In the genomic region with DNA sequence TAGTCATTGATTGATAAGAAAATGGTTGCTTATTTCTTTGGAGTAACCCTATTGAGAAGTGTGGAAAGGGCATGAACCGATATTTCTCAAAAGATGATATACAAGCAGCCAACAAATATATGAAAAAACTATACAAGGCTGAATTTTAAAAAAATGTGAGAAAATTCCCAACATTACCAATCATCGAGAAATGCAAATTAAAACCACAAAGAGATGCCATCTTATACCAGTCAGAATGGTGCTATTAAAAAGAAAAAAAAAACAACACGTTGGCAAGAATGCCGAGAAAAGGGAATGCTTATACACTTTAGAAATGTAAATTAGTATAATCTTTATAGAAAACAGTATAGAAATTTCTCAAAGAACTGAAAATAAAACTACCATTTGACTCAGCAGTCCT, we compare ENCODE assay signal across 24 cellular contexts.
DNase-seq lines count a peak whose midpoint lies in the region; FAIRE-seq and TF ChIP-seq lines count a peak whose summit lies in the region.
"Had no signal": no experiment of that assay in that cellular context is flagged by ENCODE, and none has a peak within 500 bp of the region (broad histone marks: within the 10 kb centered on the region; RNA-seq: fewer than 3 reads in every experiment).

No MANE protein-coding gene starts in this region.

- no peak overlapping the region for H3K9ac ChIP-seq in astrocyte (ENCODE audit: low read length)
- H3K9ac ChIP-seq: BLaER1 treated with 17β-estradiol and CSF1 and Interleukin-3, amounts not matched to agents 10 nM and 100 nM had no signal

- H3K4me3 ChIP-seq in astrocyte (ENCODE audit: insufficient read depth, low read depth, low read length) = no peak overlapping the region
- H3K4me3 ChIP-seq: A549; BLaER1 treated with 17β-estradiol and CSF1 and Interleukin-3, amounts not matched to agents 10 nM and 100 nM; GM12878; GM23338 had no signal

- no peaks in the 10 kb centered on the region for H3K9me3 ChIP-seq in astrocyte (ENCODE audit: insufficient read depth, low read depth, low read length)
- H3K9me3 ChIP-seq: BE2C had no signal

- no peak overlapping the region for H2AFZ ChIP-seq in astrocyte (ENCODE audit: low read depth, low read length)
- H2AFZ ChIP-seq: GM23338 had no signal

- no peak overlapping the region for H3K27ac Mint-ChIP-seq in astrocyte (ENCODE audit: unreplicated experiment)
- H3K27ac Mint-ChIP-seq: CD14-positive monocyte; CD4-positive, alpha-beta T cell; CD8-positive, alpha-beta memory T cell; GM23338; H9 had no signal

- H3K4me1 Mint-ChIP-seq in astrocyte (ENCODE audit: low read depth, unreplicated experiment) = no peaks in the 10 kb centered on the region
- H3K4me1 Mint-ChIP-seq: CD14-positive monocyte; CD8-positive, alpha-beta memory T cell; GM23338; H9 had no signal

- no peaks in the 10 kb centered on the region for H3K27me3 Mint-ChIP-seq in astrocyte (ENCODE audit: low read depth, unreplicated experiment)
- H3K27me3 Mint-ChIP-seq: CD4-positive, alpha-beta T cell; CD8-positive, alpha-beta memory T cell had no signal

- H4K20me1 ChIP-seq in astrocyte (ENCODE audit: insufficient read depth, low read length) = no peaks in the 10 kb centered on the region
- H4K20me1 ChIP-seq: BLaER1 treated with 17β-estradiol and CSF1 and Interleukin-3, amounts not matched to agents 10 nM and 100 nM had no signal

- FAIRE-seq in astrocyte (lab: Jason Lieb, UNC) = no peak
- FAIRE-seq: A549, GM12878, GM19239 had no signal

- DNase-seq in ELR (ENCODE audit: low read depth) = peak; percentile 31
- DNase-seq in LHCN-M2 (ENCODE audit: low read depth) = peak; percentile 31
- peak; percentile 10 for DNase-seq in astrocyte (ENCODE audit: low read depth)
- no peak for DNase-seq in HuH-7.5 (ENCODE audit: low spot score)
- no peak for DNase-seq in NK-92 (lab: John Stamatoyannopoulos, UW; ENCODE audit: unreplicated experiment)
- DNase-seq in SK-N-DZ (ENCODE audit: low spot score) = no peak
- DNase-seq in stimulated activated CD4-positive, alpha-beta T cell treated with anti-CD3 and anti-CD28 coated beads, Interleukin-4, amount 100 ng/mL, for 1 hour = no peak
- DNase-seq: 8988T; ACHN; AML-193; BE2C; Calu3; CD4-positive, alpha-beta T cell; CD8-positive, alpha-beta memory T cell; DMS53; DMS79 treated with DMSO at 0.1 percent for 48 hours; GDM1; H9 had no signal

- H3K4me3 Mint-ChIP-seq in astrocyte (ENCODE audit: unreplicated experiment) = no peak overlapping the region
- H3K4me3 Mint-ChIP-seq: CD14-positive monocyte; CD4-positive, alpha-beta T cell; CD8-positive, alpha-beta memory T cell; GM23338; H9 had no signal

- no peak overlapping the region for H3K4me2 ChIP-seq in astrocyte (ENCODE audit: low read length)
- H3K4me2 ChIP-seq: A549; BLaER1 treated with 17β-estradiol and CSF1 and Interleukin-3, amounts not matched to agents 10 nM and 100 nM; GM23338 had no signal

- H3K36me3 ChIP-seq in astrocyte (ENCODE audit: insufficient read depth, low read length) = no peaks in the 10 kb centered on the region
- H3K36me3 ChIP-seq: BE2C; BLaER1 treated with 17β-estradiol and CSF1 and Interleukin-3, amounts not matched to agents 10 nM and 100 nM had no signal

- H3K9me3 Mint-ChIP-seq in astrocyte (ENCODE audit: unreplicated experiment) = no peaks in the 10 kb centered on the region
- H3K9me3 Mint-ChIP-seq: GM23338, H9 had no signal

- no peaks in the 10 kb centered on the region for H3K79me2 ChIP-seq in astrocyte (ENCODE audit: insufficient read depth, low read length)

- no peaks in the 10 kb centered on the region for H3K36me3 Mint-ChIP-seq in astrocyte (ENCODE audit: low read depth, unreplicated experiment)
- H3K36me3 Mint-ChIP-seq: CD14-positive monocyte; CD8-positive, alpha-beta memory T cell had no signal

- no peaks in the 10 kb centered on the region for H3K27me3 ChIP-seq in astrocyte (ENCODE audit: insufficient read depth, low read length)
- H3K27me3 ChIP-seq: BE2C; BLaER1 treated with 17β-estradiol and CSF1 and Interleukin-3, amounts not matched to agents 10 nM and 100 nM had no signal

- TF ChIP-seq CTCF in astrocyte (IDR thresholded peaks at IDR 0.05; ENCODE audit: insufficient read depth, low read depth, low read length) = no peak

- H3K27ac ChIP-seq in astrocyte (ENCODE audit: low read depth, low read length) = no peak overlapping the region
- H3K27ac ChIP-seq: A549; BLaER1 treated with 17β-estradiol and CSF1 and Interleukin-3, amounts not matched to agents 10 nM and 100 nM had no signal

- H3K4me1 ChIP-seq in astrocyte (ENCODE audit: insufficient read depth, low read length) = peaks cover 3% of the 10 kb centered on the region
- H3K4me1 ChIP-seq: A549; BLaER1 treated with 17β-estradiol and CSF1 and Interleukin-3, amounts not matched to agents 10 nM and 100 nM had no signal

Comparison
In these comparisons a context has a peak if more than half of its experiments do, and no peak if none do; other contexts are left out.
1. DNase-seq: peak in ELR (single experiment), LHCN-M2 (single experiment) and astrocyte (single experiment); none in HuH-7.5 (single experiment), NK-92 (single experiment), SK-N-DZ (single experiment) and stimulated activated CD4-positive, alpha-beta T cell treated with anti-CD3 and anti-CD28 coated beads, Interleukin-4, amount 100 ng/mL, for 1 hour (single experiment).